In the genomic region with DNA sequence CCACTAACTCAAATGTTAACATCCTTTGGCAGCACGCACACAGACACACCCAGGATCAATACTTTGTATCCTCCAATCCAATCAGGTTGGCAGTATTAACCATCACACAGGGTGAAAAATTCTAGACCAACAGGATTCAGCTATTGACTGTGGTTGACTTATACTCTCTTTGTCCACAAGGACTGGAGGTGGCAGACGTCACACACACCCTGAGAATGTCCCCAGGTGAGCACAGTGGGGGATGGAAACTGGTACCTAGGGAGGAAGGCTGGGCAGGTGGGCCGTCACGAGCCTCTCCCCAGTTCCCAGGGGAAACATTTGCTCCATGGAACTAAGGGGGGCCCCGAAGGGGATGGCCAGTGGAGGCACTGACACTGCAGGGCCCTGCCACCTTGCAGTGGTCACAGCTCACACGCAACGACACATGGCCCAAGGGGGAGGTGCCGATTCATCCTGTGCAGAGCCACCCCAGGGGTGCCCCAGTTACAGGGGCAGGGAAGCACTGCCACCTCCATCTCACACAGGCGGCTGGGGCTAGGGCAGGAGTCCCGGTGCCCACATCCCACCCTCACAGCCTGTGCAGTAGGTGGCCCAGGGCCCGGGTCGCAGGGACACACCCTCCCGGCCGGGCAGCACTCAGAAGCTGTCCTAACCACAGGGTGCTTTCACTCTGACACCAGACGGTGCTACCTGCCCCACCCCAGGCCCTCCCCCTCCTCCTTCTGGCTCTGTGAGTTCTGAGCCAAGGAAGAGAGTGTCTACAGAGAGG, we compare ENCODE assay signal across 22 cellular contexts. TPM values are rescaled to one million over a fixed set of nuclear protein-coding genes. Genes with fewer than 3 reads are reported as not detected.
DNase-seq lines count a peak whose midpoint lies in the region; ATAC-seq, FAIRE-seq and TF ChIP-seq lines count a peak whose summit lies in the region.
"Had no signal": no experiment of that assay in that cellular context is flagged by ENCODE, and none has a peak within 500 bp of the region (broad histone marks: within the 10 kb centered on the region; RNA-seq: fewer than 3 reads in every experiment).

No MANE protein-coding gene starts in this region.

- H3K27ac ChIP-seq in body of pancreas (no peak overlapping the region), pancreas (no peak overlapping the region), spleen (no peak overlapping the region), vagina (no peak overlapping the region)
- H3K27ac ChIP-seq: epithelial cell of prostate, prostate gland, skin epidermis had no signal

- DNase-seq in activated CD8-positive, alpha-beta memory T cell treated with anti-CD3 and anti-CD28 coated beads, Interleukin-2, amount 50 U/mL, for 48 hours, result peak; percentile 52
- no peak for DNase-seq in activated CD8-positive, alpha-beta memory T cell treated with anti-CD3 and anti-CD28 coated beads, Interleukin-2, amount 50 U/mL, for 4 hours
- peak; percentile 72 for DNase-seq in H7
- DNase-seq in body of pancreas, result peak; percentile 35 to 79 (median 72)
- peak in 5 of 6 donors; percentile 62 to 75 (median 68) for DNase-seq in pancreas
- no peak for DNase-seq in spleen
- DNase-seq in vagina (ENCODE audit: extremely low spot score in 2 of 2), result no peak
- DNase-seq: ACHN; activated CD4-positive, alpha-beta T cell treated with anti-CD3 and anti-CD28 coated beads for 4 hours; activated naive CD8-positive, alpha-beta T cell treated with anti-CD3 and anti-CD28 coated beads, Interleukin-2, amount 50 U/mL, for 24 hours; activated T-cell treated with anti-CD3 and anti-CD28 coated beads, Interleukin-2, amount 50 U/mL, for 4 hours; foreskin fibroblast; kidney; MM.1S had no signal

- no peaks in the 10 kb centered on the region; the same call in 1 of the 2 replicates for H3K27me3 ChIP-seq in H7 (ENCODE audit: control insufficient read depth, insufficient read depth, low read length)
- no peaks in the 10 kb centered on the region for H3K27me3 ChIP-seq in body of pancreas
- no peaks in the 10 kb centered on the region for H3K27me3 ChIP-seq in pancreas
- H3K27me3 ChIP-seq in spleen (replicated peaks in 1 of 7), result peaks cover 0 to 23% (median 3%) of the 10 kb centered on the region in 7 donors
- H3K27me3 ChIP-seq in vagina, result no peaks in the 10 kb centered on the region

- H3K4me1 ChIP-seq in body of pancreas (peaks cover 26% of the 10 kb centered on the region), pancreas (peaks cover 6 to 18% (median 10%) of the 10 kb centered on the region in 3 donors), spleen (peaks cover 12 to 28% (median 21%) of the 10 kb centered on the region in 6 donors), vagina (peaks cover 16% of the 10 kb centered on the region)
- H3K4me1 ChIP-seq: prostate gland had no signal

- no peaks in the 10 kb centered on the region for H3K9me3 ChIP-seq in body of pancreas
- H3K9me3 ChIP-seq in pancreas, result no peaks in the 10 kb centered on the region
- H3K9me3 ChIP-seq in spleen, result no peaks in the 10 kb centered on the region
- no peaks in the 10 kb centered on the region for H3K9me3 ChIP-seq in vagina
- H3K9me3 ChIP-seq: prostate gland had no signal

- FAIRE-seq in pancreas (lab: Jason Lieb, UNC), result no peak
- FAIRE-seq: bronchial epithelial cell, kidney had no signal

- no peak for TF ChIP-seq POLR2A in body of pancreas (IDR thresholded peaks at IDR 0.05)
- no peak for TF ChIP-seq POLR2A in spleen (IDR thresholded peaks at IDR 0.05)
- TF ChIP-seq POLR2A in vagina (IDR thresholded peaks at IDR 0.05), result no peak

- no peaks in the 10 kb centered on the region for H3K36me3 ChIP-seq in H7 (replicated peaks; ENCODE audit: control insufficient read depth, insufficient read depth, low read length)
- no peaks in the 10 kb centered on the region for H3K36me3 ChIP-seq in body of pancreas (replicated peaks in 1 of 2; ENCODE audit: insufficient read depth in 1 of 2, low read depth in 2 of 2)
- H3K36me3 ChIP-seq in pancreas, result no peaks in the 10 kb centered on the region
- no peaks in the 10 kb centered on the region for H3K36me3 ChIP-seq in spleen
- no peaks in the 10 kb centered on the region for H3K36me3 ChIP-seq in vagina
- H3K36me3 ChIP-seq: prostate gland had no signal

- intact Hi-C loops in body of pancreas (cut with DNase I), result no loop called here
- intact Hi-C loops in pancreas (cut with DNase I), result no loop called here
- intact Hi-C loops in spleen (cut with DNase I; ENCODE audit: low total_unique reads), result no loop called here
- intact Hi-C loops in vagina (cut with DNase I), result no loop called here

- TF ChIP-seq CTCF in body of pancreas (IDR thresholded peaks at IDR 0.05) (peak in 4 of 7 experiments; percentile 28 to 49 (median 40)), pancreas (IDR thresholded peaks at IDR 0.05) (no peak), spleen (IDR thresholded peaks at IDR 0.05 in 8 of 11, conservative IDR thresholded peaks at IDR 0.05 in 3 of 11) (no peak), vagina (IDR thresholded peaks at IDR 0.05) (no peak)

- peak; percentile 60 for ATAC-seq in body of pancreas
- ATAC-seq in pancreas, result peak; percentile 79 to 84 (median 82)
- ATAC-seq in HG03135 (IDR thresholded peaks at IDR 0.05; ENCODE audit: unreplicated experiment), result no peak

- no peak overlapping the region for H3K4me3 ChIP-seq in H7 (ENCODE audit: insufficient read depth, low read depth, low read length)
- no peak overlapping the region for H3K4me3 ChIP-seq in body of pancreas
- H3K4me3 ChIP-seq in pancreas, result no peak overlapping the region
- H3K4me3 ChIP-seq in spleen, result no peak overlapping the region
- no peak overlapping the region for H3K4me3 ChIP-seq in vagina

- WGBS in body of pancreas, 2 donors, result 60 to 61% methylated on average over 9 to 15 of the region's 15 CpGs
- 67 to 69% methylated on average over 15 of the region's 15 CpGs for WGBS in pancreas, 2 donors
- WGBS in spleen, 5 donors, result 63 to 80% (median 75%) methylated on average over 8 to 15 of the region's 15 CpGs

RNA-seq across cellular contexts. Expression of a gene that starts 17.4 kb away (rescaled TPM):
- total RNA-seq in H7 (2014; rRNA removed; shearing (Covaris generic)), result 2.1 and 5.7 TPM in 2 replicates
- total RNA-seq in body of pancreas (10 to 100 TPM in 1 of 2 donors, 1 to 10 TPM in 1; 5.7 to 16.8 TPM), pancreas (1 to 10 TPM; 3.8 to 7.5 (median 5.1) TPM), spleen (10 to 100 TPM; 11.2 to 31.3 (median 15.7) TPM), vagina (11.3 TPM)
- polyA plus RNA-seq in pancreas (10 to 100 TPM; 12.1 to 13.4 TPM), spleen (1 to 10 TPM; 2.7 to 8.5 (median 7.8) TPM)

RNA-seq across cellular contexts. Expression of a gene that starts 17.7 kb away (rescaled TPM):
- total RNA-seq in H7 (2014; rRNA removed; shearing (Covaris generic)), result not detected in 2 replicates
- total RNA-seq in body of pancreas (not detected), pancreas (1 to 10 TPM in 1 of 6 donors, under 1 TPM in 5; 0.28 to 1.1 (median 0.58) TPM), spleen (under 1 TPM in 1 of 7 donors, not detected in 6; 0.22 TPM), vagina (not detected)
- polyA plus RNA-seq in pancreas (1 to 10 TPM in 1 of 2 donors, under 1 TPM in 1; 0.87 to 1.6 TPM), spleen (under 1 TPM in 1 of 3 donors, not detected in 2; 0.13 TPM)
- total RNA-seq: activated T-cell treated with anti-CD3 and anti-CD28 coated beads, Interleukin-2, amount 50 U/mL, for 4 hours; bronchial epithelial cell; naive thymus-derived CD8-positive, alpha-beta T cell; temporal lobe had no signal
- polyA plus RNA-seq: IgD-negative memory B cell had no signal

Comparison
In these comparisons a context has a peak if more than half of its experiments do, and no peak if none do; other contexts are left out.
1. DNase-seq: peak in activated CD8-positive, alpha-beta memory T cell treated with anti-CD3 and anti-CD28 coated beads, Interleukin-2, amount 50 U/mL, for 48 hours (single experiment), H7 (single experiment), body of pancreas (4 of 4) and pancreas (5 of 6); none in activated CD8-positive, alpha-beta memory T cell treated with anti-CD3 and anti-CD28 coated beads, Interleukin-2, amount 50 U/mL, for 4 hours (single experiment), spleen (single experiment) and vagina (0 of 2).
2. CTCF ChIP-seq: peak in body of pancreas (4 of 7); none in pancreas (0 of 4), spleen (0 of 11) and vagina (0 of 3).